In genomic region chr17:80619535-80620235, GRCh38 we compare ENCODE assay signal across 1 cellular context.
TF ChIP-seq lines count a peak whose summit lies in the region.

No MANE protein-coding gene starts in this region.

TF ChIP-seq in H1, 55 proteins besides CTCF, POLR2A, EP300 and RAD21 (continued from another document):
- TF ChIP-seq CHD7 (IDR thresholded peaks at IDR 0.05; ENCODE audit: insufficient replicate concordance, low read length) (no peak), NANOG (IDR thresholded peaks at IDR 0.05; ENCODE audit: insufficient read depth, low read depth, low read length, poor library complexity, severe bottlenecking) (no peak)
